In genomic region chr20:25548613-25549086, GRCh38 we compare ENCODE assay signal across 18 cellular contexts. TPM values are rescaled to one million over a fixed set of nuclear protein-coding genes. Genes with fewer than 3 reads are reported as not detected.
A peak's percentile ranks its signal among the peaks of the same experiment; 100 is the strongest.
DNase-seq lines count a peak whose midpoint lies in the region; ATAC-seq, FAIRE-seq and TF ChIP-seq lines count a peak whose summit lies in the region.
"Had no signal": no experiment of that assay in that cellular context is flagged by ENCODE, and none has a peak within 500 bp of the region (broad histone marks: within the 10 kb centered on the region; RNA-seq: fewer than 3 reads in every experiment).

No MANE protein-coding gene starts in this region.

- H3K27ac ChIP-seq in HepG2 (ENCODE audit: extremely low read length, insufficient read depth, low read length) (no peak overlapping the region), right lobe of liver (no peak overlapping the region), esophagus (ENCODE audit: low read depth in 2 of 2, low read length in 1 of 2) (peak overlapping the region; percentile 45 to 83), neuronal stem cell (replicated peaks; ENCODE audit: low read length) (no peak overlapping the region)

- H3K79me1 ChIP-seq in neuronal stem cell (ENCODE audit: low read depth, low read length) = no peaks in the 10 kb centered on the region

- no peak overlapping the region for H2BK5ac ChIP-seq in neuronal stem cell (ENCODE audit: low read length)

- TF ChIP-seq RAD21 in HepG2 (CRISPR knock-in tag; IDR thresholded peaks at IDR 0.05) = no peak

- POLR2A ChIA-PET in HepG2 (lab: Yijun Ruan, JAX) = interaction anchor here (1.4 kb wide), 1 partner anchor 36 kb away, joined by 7 read pairs; no protein-coding TSS in a partner anchor

- H2AFZ ChIP-seq in HepG2 (ENCODE audit: low read length) = no peak overlapping the region
- no peak overlapping the region for H2AFZ ChIP-seq in neuronal stem cell (ENCODE audit: low read length)
- H2AFZ ChIP-seq: PC-9 had no signal

- BruUV-seq in HepG2 (replicated peaks; lab: Mats Ljungman, UMichigan) = no TSS peak

- H3K4me1 ChIP-seq in HepG2 (ENCODE audit: insufficient read depth, low read length) (peaks cover 74% of the 10 kb centered on the region), right lobe of liver (peaks cover 0 to 10% (median 0%) of the 10 kb centered on the region in 4 donors), esophagus (ENCODE audit: control insufficient read depth in 2 of 2, insufficient read depth in 2 of 2, low read length in 1 of 2) (peaks cover 3 to 21% of the 10 kb centered on the region in 2 donors), neuronal stem cell (ENCODE audit: control insufficient read depth in 2 of 2, insufficient read depth in 1 of 2, low read depth in 1 of 2, low read length in 2 of 2) (peaks cover 19 to 28% of the 10 kb centered on the region in 2 donors)

- no peaks in the 10 kb centered on the region for H3K27me3 ChIP-seq in HepG2 (ENCODE audit: control insufficient read depth in 1 of 2, insufficient read depth in 2 of 2, low read length in 2 of 2)
- H3K27me3 ChIP-seq in right lobe of liver = no peaks in the 10 kb centered on the region
- no peaks in the 10 kb centered on the region for H3K27me3 ChIP-seq in esophagus (ENCODE audit: control insufficient read depth in 1 of 2, insufficient read depth in 2 of 2, low read length in 2 of 2)
- H3K27me3 ChIP-seq in neuronal stem cell (ENCODE audit: control insufficient read depth in 3 of 3, insufficient read depth in 3 of 3, low read depth in 1 of 3, low read length in 3 of 3) = no peaks in the 10 kb centered on the region

- no peak for ATAC-seq in HepG2
- ATAC-seq in right lobe of liver = no peak

- H3K14ac ChIP-seq in neuronal stem cell (ENCODE audit: low read length) = peak overlapping the region; percentile 10

- in situ Hi-C loops in HepG2 (cut with HindIII; ENCODE audit: extremely low pct_ligation_motif_present, low pct_unique_long_range_greater_than_20kb) = no loop called here

- no peak overlapping the region for H3K9ac ChIP-seq in HepG2 (ENCODE audit: insufficient read depth, low read depth, low read length)
- no peak overlapping the region for H3K9ac ChIP-seq in neuronal stem cell (ENCODE audit: low read depth, low read length, poor library complexity)

- H2BK15ac ChIP-seq in neuronal stem cell (ENCODE audit: low read length) = no peak overlapping the region

- peaks cover 20% of the 10 kb centered on the region; the same call in 1 of the 2 replicates for H4K20me1 ChIP-seq in HepG2 (ENCODE audit: insufficient read depth, low read length)

- no peak overlapping the region for H2AK5ac ChIP-seq in neuronal stem cell (ENCODE audit: low read depth, low read length)

- no peak overlapping the region for H2BK120ac ChIP-seq in neuronal stem cell (ENCODE audit: low read depth, low read length)

- H3K36me3 ChIP-seq in HepG2 (replicated peaks in 1 of 2; ENCODE audit: control insufficient read depth in 1 of 2, insufficient read depth in 2 of 2, low read length in 2 of 2) (peaks cover 4 to 18% of the 10 kb centered on the region in 2 experiments), right lobe of liver (no peaks in the 10 kb centered on the region), esophagus (ENCODE audit: control insufficient read depth in 2 of 2, insufficient read depth in 2 of 2, low read length in 1 of 2) (no peaks in the 10 kb centered on the region), neuronal stem cell (replicated peaks in 1 of 2; ENCODE audit: control insufficient read depth in 2 of 2, insufficient read depth in 2 of 2, low read length in 2 of 2) (peaks cover 0 to 23% of the 10 kb centered on the region in 2 donors)

- intact Hi-C loops in HepG2 (cut with micrococcal nuclease; ENCODE audit: unreplicated experiment) (no loop called here), right lobe of liver (cut with DNase I) (no loop called here)

- H3K4me3 ChIP-seq in HepG2 (replicated peaks in 1 of 3; ENCODE audit: insufficient read depth in 1 of 3, low read depth in 2 of 3, low read length in 3 of 3) (no peak overlapping the region), right lobe of liver (no peak overlapping the region), esophagus (ENCODE audit: low read depth in 1 of 2, low read length in 2 of 2) (no peak overlapping the region), neuronal stem cell (ENCODE audit: low read length in 2 of 2) (no peak overlapping the region)
- H3K4me3 ChIP-seq: PC-9 had no signal

- H3K9me3 ChIP-seq in HepG2 (ENCODE audit: low read length) (no peaks in the 10 kb centered on the region), right lobe of liver (no peaks in the 10 kb centered on the region), esophagus (ENCODE audit: control insufficient read depth in 2 of 2, insufficient read depth in 1 of 2, low read depth in 1 of 2, low read length in 1 of 2) (no peaks in the 10 kb centered on the region), neuronal stem cell (replicated peaks in 1 of 2; ENCODE audit: control insufficient read depth in 2 of 2, insufficient read depth in 1 of 2, low read depth in 1 of 2, low read length in 2 of 2) (no peaks in the 10 kb centered on the region)

- H4K8ac ChIP-seq in neuronal stem cell (ENCODE audit: low read depth, low read length) = no peak overlapping the region

- WGBS in HepG2 (ENCODE audit: low lambda C conversion rate) = 92% methylated on average over 14 of the region's 14 CpGs
- WGBS in right lobe of liver (ENCODE audit: insufficient coverage, low coverage, low lambda C conversion rate, missing lambda C conversion rate) = 48% methylated on average over 2 of the region's 14 CpGs
- 70 to 72% methylated on average over 11 to 14 of the region's 14 CpGs for WGBS in esophagus, 2 donors
- WGBS in neuronal stem cell (ENCODE audit: extremely low coverage in 2 of 2, insufficient read length in 2 of 2, insufficient replicate concordance in 1 of 2), 2 donors = no CpG with 5 or more reads among the region's 14 CpGs

- H3K23ac ChIP-seq in neuronal stem cell (ENCODE audit: low read depth, low read length, poor library complexity) = peak overlapping the region; percentile 60

- TF ChIP-seq CTCF in HepG2 (CRISPR knock-in tag; IDR thresholded peaks at IDR 0.05) = no peak
- TF ChIP-seq CTCF in right lobe of liver (IDR thresholded peaks at IDR 0.05) = no peak

- DNase-seq in HepG2 (ENCODE audit: low spot score) (no peak), right lobe of liver (no peak), neuronal stem cell (ENCODE audit: low spot score) (no peak), SIG-M5 (lab: John Stamatoyannopoulos, UW) (no peak), NCI-H187 (lab: John Stamatoyannopoulos, UW) (no peak), NCI-H524 (lab: John Stamatoyannopoulos, UW) (no peak)
- DNase-seq in activated CD8-positive, alpha-beta memory T cell treated with anti-CD3 and anti-CD28 coated beads, Interleukin-2, amount 50 U/mL, for 4 hours = no peak
- DNase-seq: 8988T, C1 segment of cervical spinal cord, EL, H7, IMR-90, NCI-H1436 treated with DMSO at 0.1 percent for 48 hours, NCI-H2081 treated with DMSO at 0.1 percent for 48 hours, NCI-H345, NCI-H69 had no signal

- TF ChIP-seq POLR2A in HepG2 (IDR thresholded peaks at IDR 0.05; ENCODE audit: insufficient read depth in 1 of 2, low read depth in 2 of 2, low read length in 2 of 2) = no peak
- TF ChIP-seq POLR2A in right lobe of liver (IDR thresholded peaks at IDR 0.05) = no peak

- H4K91ac ChIP-seq in neuronal stem cell (ENCODE audit: low read depth, low read length, poor library complexity) = peak overlapping the region; percentile 23

- H3K4ac ChIP-seq in neuronal stem cell (ENCODE audit: low read length) = no peak overlapping the region

- no peak for FAIRE-seq in HepG2 (lab: Jason Lieb, UNC)

- no peak for TF ChIP-seq EP300 in HepG2 (IDR thresholded peaks at IDR 0.05; ENCODE audit: low read depth in 2 of 2, low read length in 2 of 2)
- no peak for TF ChIP-seq EP300 in HepG2 (CRISPR knock-in tag; IDR thresholded peaks at IDR 0.05; ENCODE audit: borderline replicate concordance)

- CTCF ChIA-PET in HepG2 (lab: Yijun Ruan, JAX; ENCODE audit: low intra/inter-chr PET ratio, low total read pairs) = no interaction called here

- H3K18ac ChIP-seq in neuronal stem cell (ENCODE audit: low read length) = peak overlapping the region; percentile 32

- H3K79me2 ChIP-seq in HepG2 (ENCODE audit: insufficient read depth, low read length) = peaks cover 50% of the 10 kb centered on the region

- H2BK12ac ChIP-seq in neuronal stem cell (ENCODE audit: low read length) = no peak overlapping the region

- H3K4me2 ChIP-seq in HepG2 (ENCODE audit: low read depth, low read length) (no peak overlapping the region), neuronal stem cell (ENCODE audit: insufficient read depth, low read length, poor library complexity, severe bottlenecking) (no peak overlapping the region)

TF ChIP-seq in HepG2, 621 proteins besides CTCF, POLR2A, EP300 and RAD21 (continues in another document):
- TF ChIP-seq HNRNPK (IDR thresholded peaks at IDR 0.05; ENCODE audit: low read depth, low read length, poor library complexity, severe bottlenecking) = peak; percentile 53
- TF ChIP-seq NCOA5 (CRISPR knock-in tag; IDR thresholded peaks at IDR 0.05) = no peak

RNA-seq across cellular contexts. Expression of gene NINL, which starts 36.7 kb away (rescaled TPM):
- total RNA-seq in HepG2 (2016; rRNA removed; fragmentation: Illumina TruSeq; extraction: Trizol) = 23.3 and 34.3 TPM in 2 replicates
- 7.4 and 10.8 TPM in 2 replicates for total RNA-seq in HepG2 (2016; cell fraction: cytosol; rRNA removed; fragmentation: Illumina TruSeq; extraction: Trizol; ENCODE audit: low read depth)
- 20.1 and 34.4 TPM in 2 replicates for total RNA-seq in HepG2 (2016; cell fraction: insoluble cytoplasmic fraction; rRNA removed; fragmentation: Illumina TruSeq; extraction: Trizol)
- total RNA-seq in HepG2 (2016; cell fraction: membrane; rRNA removed; fragmentation: Illumina TruSeq; extraction: Trizol) = 11.6 and 15.7 TPM in 2 replicates
- total RNA-seq in HepG2 (2016; cell fraction: nucleus; rRNA removed; fragmentation: Illumina TruSeq; extraction: Trizol) = 37.4 and 38.1 TPM in 2 replicates
- polyA plus RNA-seq in HepG2 (2011; rRNA removed) = 32.3 and 34.6 TPM in 2 replicates
- 24.8 and 25.8 TPM in 2 replicates for polyA plus RNA-seq in HepG2 (2011; cell fraction: cytosol; rRNA removed)
- polyA plus RNA-seq in HepG2 (2011; cell fraction: nucleus; rRNA removed) = 114 and 118 TPM in 2 replicates
- polyA plus RNA-seq in HepG2 (2012) = 38.7 and 42.0 TPM in 2 replicates
- polyA plus RNA-seq in HepG2 (2016; cell fraction: cytosol; fragmentation: Illumina TruSeq; extraction: Trizol; ENCODE audit: low read depth) = 3.0 and 3.7 TPM in 2 replicates
- 19.3 and 24.8 TPM in 2 replicates for polyA plus RNA-seq in HepG2 (2016; cell fraction: insoluble cytoplasmic fraction; fragmentation: Illumina TruSeq; extraction: Trizol; ENCODE audit: low read depth)
- polyA plus RNA-seq in HepG2 (2016; cell fraction: membrane; fragmentation: Illumina TruSeq; extraction: Trizol; ENCODE audit: low read depth) = 8.1 TPM in 2 replicates
- 90.8 and 96.3 TPM in 2 replicates for polyA plus RNA-seq in HepG2 (2016; cell fraction: nucleus; fragmentation: Illumina TruSeq; extraction: Trizol; ENCODE audit: insufficient read depth, low read depth)
- polyA minus RNA-seq in HepG2 (2011; rRNA and poly(A)+ RNA removed; ENCODE audit: low replicate concordance) = 1.7 and 32.6 TPM in 2 replicates
- 6.9 and 8.0 TPM in 2 replicates for polyA minus RNA-seq in HepG2 (2011; cell fraction: cytosol; rRNA and poly(A)+ RNA removed)
- 46.9 and 49.6 TPM in 2 replicates for polyA minus RNA-seq in HepG2 (2011; cell fraction: nucleus; rRNA and poly(A)+ RNA removed)
- 10 to 100 TPM in 1 of 6 experiments, 1 to 10 TPM in 5; 3.6 to 16.0 (median 7.1) TPM for total RNA-seq in right lobe of liver
- 1 to 10 TPM; 5.5 to 9.9 TPM for polyA plus RNA-seq in esophagus
- 16.6 TPM for polyA plus RNA-seq in neuronal stem cell (2013, experiment 1 of 2)
- 16.0 TPM for polyA plus RNA-seq in neuronal stem cell (2013, experiment 2 of 2)

Comparison
In these comparisons a context has a peak if more than half of its experiments do, and no peak if none do; other contexts are left out.
1. H3K27ac ChIP-seq: peak in esophagus (2 of 2); none in HepG2 (single experiment), right lobe of liver (0 of 3) and neuronal stem cell (single experiment).